In genomic region chr9:87659534-87660419, GRCh38 we compare ENCODE assay signal across 29 cellular contexts.
"Had no signal": no experiment of that assay in that cellular context is flagged by ENCODE, and none has a peak within 500 bp of the region (broad histone marks: within the 10 kb centered on the region; RNA-seq: fewer than 3 reads in every experiment).

No MANE protein-coding gene starts in this region.

- DNase-seq: activated CD4-positive, alpha-beta T cell treated with anti-CD3 and anti-CD28 coated beads for 36 hours; activated CD4-positive, CD25-positive, alpha-beta regulatory T cell; activated CD8-positive, alpha-beta memory T cell treated with anti-CD3 and anti-CD28 coated beads, Interleukin-2, amount 10 ng/mL, durations not matched to agents 7 days and 5 days; activated CD8-positive, alpha-beta T cell treated with anti-CD3 and anti-CD28 coated beads, Interleukin-2, amount 10 ng/mL, durations not matched to agents 7 days and 5 days; activated naive CD4-positive, alpha-beta T cell; activated T-cell treated with anti-CD3 and anti-CD28 coated beads, Interleukin-2, amount 50 U/mL, for 72 hours; effector CD8-positive, alpha-beta T cell; left ventricle myocardium superior; nephron progenitor cell; occipital lobe; retina; sigmoid colon; small intestine; stimulated activated CD4-positive, alpha-beta T cell treated with anti-CD3 and anti-CD28 coated beads, Interleukin-1b, Interleukin-23, amount 100 ng/mL, for 48 hours; stimulated activated CD4-positive, alpha-beta T cell treated with anti-CD3 and anti-CD28 coated beads, Interleukin-4, amount 100 ng/mL, for 4 hours; stimulated activated CD8-positive, alpha-beta memory T cell treated with anti-CD3 and anti-CD28 coated beads, Interleukin-4, amount 100 ng/mL, for 48 hours; stimulated activated naive B cell treated with anti-CD40 and anti-IgM and Interleukin-4, amounts not matched to agents 10 μg/mL and 1 μg/mL and 100 μg/mL, for 72 hours; T-helper 1 cell; trophoblast cell had no signal

- H3K4me3 Mint-ChIP-seq: activated CD4-positive, alpha-beta T cell treated with anti-CD3 and anti-CD28 coated beads for 36 hours; activated CD8-positive, alpha-beta memory T cell treated with anti-CD3 and anti-CD28 coated beads, Interleukin-2, amount 10 ng/mL, durations not matched to agents 7 days and 5 days; activated CD8-positive, alpha-beta T cell treated with anti-CD3 and anti-CD28 coated beads, Interleukin-2, amount 10 ng/mL, durations not matched to agents 7 days and 5 days; activated T-cell treated with anti-CD3 and anti-CD28 coated beads, Interleukin-2, amount 50 U/mL, for 72 hours; central memory CD8-positive, alpha-beta T cell; nephron progenitor cell; stimulated activated naive B cell treated with anti-CD40 and anti-IgM and Interleukin-4, amounts not matched to agents 10 μg/mL and 1 μg/mL and 100 μg/mL, for 72 hours; T-helper 2 cell treated with Interferon-gamma antibody and Interleukin-4, amounts not matched to agents 5 μg/mL and 100 μg/mL, for 36 hours had no signal

- H3K36me3 ChIP-seq: breast epithelium, prostate gland, thoracic aorta had no signal

- H3K4me1 ChIP-seq: breast epithelium, prostate gland had no signal

- H3K27ac ChIP-seq: breast epithelium, prostate gland, sigmoid colon, thoracic aorta had no signal

- H3K27me3 Mint-ChIP-seq: stimulated activated naive B cell treated with anti-CD40 and anti-IgM and Interleukin-4, amounts not matched to agents 10 μg/mL and 1 μg/mL and 100 μg/mL, for 72 hours had no signal

- H3K27me3 ChIP-seq: sigmoid colon had no signal

- FAIRE-seq: colon, frontal cortex, islet of Langerhans, small intestine, urothelium cell line had no signal

- H3K4me3 ChIP-seq: breast epithelium, prostate gland, sigmoid colon, thoracic aorta had no signal

- H3K36me3 Mint-ChIP-seq: activated CD8-positive, alpha-beta memory T cell treated with anti-CD3 and anti-CD28 coated beads, Interleukin-2, amount 10 ng/mL, durations not matched to agents 7 days and 5 days; activated naive CD4-positive, alpha-beta T cell treated with anti-CD3 and anti-CD28 coated beads, Interleukin-2, amount 50 U/mL, for 72 hours; stimulated activated naive B cell treated with anti-CD40 and anti-IgM and Interleukin-4, amounts not matched to agents 10 μg/mL and 1 μg/mL and 100 μg/mL, for 72 hours had no signal

- H3K9me3 ChIP-seq: breast epithelium, prostate gland, sigmoid colon, thoracic aorta had no signal

- ATAC-seq: activated CD4-positive, alpha-beta T cell treated with anti-CD3 and anti-CD28 coated beads for 36 hours; activated CD8-positive, alpha-beta memory T cell treated with anti-CD3 and anti-CD28 coated beads, Interleukin-2, amount 10 ng/mL, durations not matched to agents 7 days and 5 days; activated CD8-positive, alpha-beta T cell treated with anti-CD3 and anti-CD28 coated beads, Interleukin-2, amount 10 ng/mL, durations not matched to agents 7 days and 5 days; activated naive CD4-positive, alpha-beta T cell treated with anti-CD3 and anti-CD28 coated beads, Interleukin-2, amount 50 U/mL, for 72 hours; activated T-cell treated with anti-CD3 and anti-CD28 coated beads, Interleukin-2, amount 50 U/mL, for 72 hours; left ventricle myocardium superior; stimulated activated naive B cell treated with anti-CD40 and anti-IgM and Interleukin-4, amounts not matched to agents 10 μg/mL and 1 μg/mL and 100 μg/mL, for 72 hours had no signal

- H3K9me3 Mint-ChIP-seq: activated naive CD4-positive, alpha-beta T cell treated with anti-CD3 and anti-CD28 coated beads, Interleukin-2, amount 50 U/mL, for 72 hours; central memory CD8-positive, alpha-beta T cell; nephron progenitor cell; T-helper 2 cell treated with Interferon-gamma antibody and Interleukin-4, amounts not matched to agents 5 μg/mL and 100 μg/mL, for 36 hours had no signal

- H3K4me1 Mint-ChIP-seq: activated CD8-positive, alpha-beta memory T cell treated with anti-CD3 and anti-CD28 coated beads, Interleukin-2, amount 10 ng/mL, durations not matched to agents 7 days and 5 days; central memory CD8-positive, alpha-beta T cell had no signal

- H3K27ac Mint-ChIP-seq: activated CD4-positive, alpha-beta T cell treated with anti-CD3 and anti-CD28 coated beads for 36 hours; activated CD8-positive, alpha-beta memory T cell treated with anti-CD3 and anti-CD28 coated beads, Interleukin-2, amount 10 ng/mL, durations not matched to agents 7 days and 5 days; activated CD8-positive, alpha-beta T cell treated with anti-CD3 and anti-CD28 coated beads, Interleukin-2, amount 10 ng/mL, durations not matched to agents 7 days and 5 days; activated naive CD4-positive, alpha-beta T cell treated with anti-CD3 and anti-CD28 coated beads, Interleukin-2, amount 50 U/mL, for 72 hours; activated T-cell treated with anti-CD3 and anti-CD28 coated beads, Interleukin-2, amount 50 U/mL, for 72 hours; nephron progenitor cell; stimulated activated naive B cell treated with anti-CD40 and anti-IgM and Interleukin-4, amounts not matched to agents 10 μg/mL and 1 μg/mL and 100 μg/mL, for 72 hours; T-helper 2 cell treated with Interferon-gamma antibody and Interleukin-4, amounts not matched to agents 5 μg/mL and 100 μg/mL, for 36 hours had no signal
